ENCODE assay signal across 1 cellular context in genomic region chr5:64979518-64979917, GRCh38.
TF ChIP-seq lines count a peak whose summit lies in the region.

No MANE protein-coding gene starts in this region.

TF ChIP-seq in GM12878, 131 proteins besides CTCF, POLR2A, EP300 and RAD21:
- TF ChIP-seq RELB (IDR thresholded peaks at IDR 0.05; ENCODE audit: low read depth): no peak
- TF ChIP-seq E4F1 (IDR thresholded peaks at IDR 0.05; ENCODE audit: borderline replicate concordance, partially characterized antibody): no peak
- TF ChIP-seq PAX5 (IDR thresholded peaks at IDR 0.05; ENCODE audit: borderline replicate concordance, low read depth, low read length): peak; percentile 92
- TF ChIP-seq BHLHE40 (IDR thresholded peaks at IDR 0.05; ENCODE audit: borderline replicate concordance in 1 of 2, low read depth in 2 of 2, low read length in 1 of 2): peak in 1 of 2 experiments; percentile 20; a peak in 1 of 4 replicates
- TF ChIP-seq JUNB (IDR thresholded peaks at IDR 0.05): peak; percentile 11; the same call in 1 of the 2 replicates
- TF ChIP-seq, protein P1, sequence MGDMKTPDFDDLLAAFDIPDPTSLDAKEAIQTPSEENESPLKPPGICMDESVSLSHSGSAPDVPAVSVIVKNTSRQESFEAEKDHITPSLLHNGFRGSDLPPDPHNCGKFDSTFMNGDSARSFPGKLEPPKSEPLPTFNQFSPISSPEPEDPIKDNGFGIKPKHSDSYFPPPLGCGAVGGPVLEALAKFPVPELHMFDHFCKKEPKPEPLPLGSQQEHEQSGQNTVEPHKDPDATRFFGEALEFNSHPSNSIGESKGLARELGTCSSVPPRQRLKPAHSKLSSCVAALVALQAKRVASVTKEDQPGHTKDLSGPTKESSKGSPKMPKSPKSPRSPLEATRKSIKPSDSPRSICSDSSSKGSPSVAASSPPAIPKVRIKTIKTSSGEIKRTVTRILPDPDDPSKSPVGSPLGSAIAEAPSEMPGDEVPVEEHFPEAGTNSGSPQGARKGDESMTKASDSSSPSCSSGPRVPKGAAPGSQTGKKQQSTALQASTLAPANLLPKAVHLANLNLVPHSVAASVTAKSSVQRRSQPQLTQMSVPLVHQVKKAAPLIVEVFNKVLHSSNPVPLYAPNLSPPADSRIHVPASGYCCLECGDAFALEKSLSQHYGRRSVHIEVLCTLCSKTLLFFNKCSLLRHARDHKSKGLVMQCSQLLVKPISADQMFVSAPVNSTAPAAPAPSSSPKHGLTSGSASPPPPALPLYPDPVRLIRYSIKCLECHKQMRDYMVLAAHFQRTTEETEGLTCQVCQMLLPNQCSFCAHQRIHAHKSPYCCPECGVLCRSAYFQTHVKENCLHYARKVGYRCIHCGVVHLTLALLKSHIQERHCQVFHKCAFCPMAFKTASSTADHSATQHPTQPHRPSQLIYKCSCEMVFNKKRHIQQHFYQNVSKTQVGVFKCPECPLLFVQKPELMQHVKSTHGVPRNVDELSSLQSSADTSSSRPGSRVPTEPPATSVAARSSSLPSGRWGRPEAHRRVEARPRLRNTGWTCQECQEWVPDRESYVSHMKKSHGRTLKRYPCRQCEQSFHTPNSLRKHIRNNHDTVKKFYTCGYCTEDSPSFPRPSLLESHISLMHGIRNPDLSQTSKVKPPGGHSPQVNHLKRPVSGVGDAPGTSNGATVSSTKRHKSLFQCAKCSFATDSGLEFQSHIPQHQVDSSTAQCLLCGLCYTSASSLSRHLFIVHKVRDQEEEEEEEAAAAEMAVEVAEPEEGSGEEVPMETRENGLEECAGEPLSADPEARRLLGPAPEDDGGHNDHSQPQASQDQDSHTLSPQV (IDR thresholded peaks at IDR 0.05): no peak
- TF ChIP-seq E2F4 (IDR thresholded peaks at IDR 0.05; ENCODE audit: low read depth, low read length): no peak
